27 cellular contexts compared by ENCODE assay signal in genomic region chr10:95648138-95648537, GRCh38.
"Had no signal": no experiment of that assay in that cellular context is flagged by ENCODE, and none has a peak within 500 bp of the region (broad histone marks: within the 10 kb centered on the region; RNA-seq: fewer than 3 reads in every experiment).

No MANE protein-coding gene starts in this region.

- DNase-seq: stimulated activated CD4-positive, alpha-beta T cell treated with anti-CD3 and anti-CD28 coated beads, Interleukin-2, amount 100 ng/mL, for 48 hours; stimulated activated CD4-positive, alpha-beta T cell treated with anti-CD3 and anti-CD28 coated beads, Interleukin-4, amount 100 ng/mL, for 1 hour; stimulated activated CD4-positive, alpha-beta T cell treated with anti-CD3 and anti-CD28 coated beads, Interleukin-4, amount 100 ng/mL, for 24 hours; stimulated activated CD4-positive, alpha-beta T cell treated with anti-CD3 and anti-CD28 coated beads, Interleukin-4, amount 100 ng/mL, for 4 hours; stimulated activated CD8-positive, alpha-beta memory T cell treated with anti-CD3 and anti-CD28 coated beads, Interleukin-4, amount 100 ng/mL, for 48 hours; stimulated activated naive B cell treated with anti-CD40 and anti-IgM and Interleukin-4, amounts not matched to agents 10 μg/mL and 1 μg/mL and 100 μg/mL, for 72 hours; stimulated activated naive CD4-positive, alpha-beta T cell; stimulated activated naive CD4-positive, alpha-beta T cell treated with Interleukin-2 at 50 U/mL for 16 hours; stimulated activated naive CD8-positive, alpha-beta T cell treated with anti-CD3 and anti-CD28 coated beads, Interleukin-15, amount 100 ng/mL, for 72 hours; stimulated activated naive CD8-positive, alpha-beta T cell treated with anti-CD3 and anti-CD28 coated beads, Interleukin-15, Interleukin-2, amounts not matched to agents 100 U/mL and 50 U/mL, for 24 hours; stomach; substantia nigra; testis; thyroid gland; tibial artery; transverse colon; trophoblast cell; upper lobe of left lung; upper lobe of right lung; uterus had no signal

- H3K36me3 ChIP-seq: uterus had no signal

- FAIRE-seq: urothelium cell line had no signal

- H3K27me3 ChIP-seq: stomach, suprapubic skin, testis, thyroid gland, tibial artery, tibial nerve, transverse colon, upper lobe of left lung, upper lobe of right lung, uterus, vagina had no signal

- H3K4me1 ChIP-seq: suprapubic skin, testis, thyroid gland, tibial artery, tibial nerve, upper lobe of left lung, upper lobe of right lung, uterus, vagina had no signal

- H3K27ac ChIP-seq: stomach, suprapubic skin, testis, thoracic aorta, thyroid gland, tibial artery, tibial nerve, transverse colon, upper lobe of left lung, upper lobe of right lung, uterus, vagina had no signal

- H3K4me3 ChIP-seq: stomach, suprapubic skin, testis, thoracic aorta, thyroid gland, tibial artery, tibial nerve, transverse colon, upper lobe of left lung, upper lobe of right lung, uterus, vagina had no signal

- H3K9me3 ChIP-seq: suprapubic skin, testis, thoracic aorta, thyroid gland, tibial artery, tibial nerve, transverse colon, upper lobe of left lung, upper lobe of right lung, uterus, vagina had no signal

- ATAC-seq: stimulated activated effector memory CD8-positive, alpha-beta T cell treated with anti-CD3 and anti-CD28 coated beads, Interleukin-12 subunit alpha, Interleukin-12 subunit beta, amount 100 ng/mL, for 72 hours; stimulated activated memory B cell treated with anti-CD40 and anti-IgM and Interleukin-4, amounts not matched to agents 10 μg/mL and 1 μg/mL and 100 μg/mL, for 72 hours; stimulated activated naive B cell treated with anti-CD40 and anti-IgM and Interleukin-4, amounts not matched to agents 10 μg/mL and 1 μg/mL and 100 μg/mL, for 72 hours; stimulated activated naive CD8-positive, alpha-beta T cell treated with anti-CD3 and anti-CD28 coated beads, Interleukin-15, amount 100 ng/mL, for 72 hours; stimulated activated naive CD8-positive, alpha-beta T cell treated with anti-CD3 and anti-CD28 coated beads, Interleukin-15, Interleukin-2, amounts not matched to agents 100 U/mL and 50 U/mL, for 24 hours; upper lobe of right lung had no signal
